ENCODE assay signal across 24 cellular contexts in the genomic region with DNA sequence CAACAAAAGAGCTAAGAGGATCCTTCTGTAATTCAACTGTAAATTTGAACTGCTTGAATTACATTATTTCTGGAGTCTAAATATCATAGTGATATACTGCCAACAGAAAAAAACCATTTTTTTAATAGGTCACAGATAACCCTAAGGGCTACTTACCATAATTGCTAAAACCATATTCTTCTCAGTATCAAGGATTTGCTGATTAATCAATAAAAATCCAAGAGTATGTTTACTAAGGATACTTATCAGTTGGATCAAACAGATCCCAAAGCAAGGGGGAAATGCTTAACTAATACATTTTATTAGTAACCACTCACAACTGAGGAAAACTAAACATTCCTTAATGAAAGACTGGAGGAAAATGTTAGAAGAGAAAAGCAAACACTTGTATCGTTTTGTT.
"Had no signal": no experiment of that assay in that cellular context is flagged by ENCODE, and none has a peak within 500 bp of the region (broad histone marks: within the 10 kb centered on the region; RNA-seq: fewer than 3 reads in every experiment).

No MANE protein-coding gene starts in this region.

- ATAC-seq: esophagus mucosa; gastroesophageal sphincter; heart left ventricle; left cardiac atrium; left lung; mucosa of descending colon; psoas muscle; right cardiac atrium; stimulated activated naive B cell treated with anti-CD40 and anti-IgM and Interleukin-4, amounts not matched to agents 10 μg/mL and 1 μg/mL and 100 μg/mL, for 72 hours had no signal

- H3K9me3 Mint-ChIP-seq: endodermal cell; mesothelial cell of epicardium; naive B cell; nephron progenitor cell; stimulated activated naive B cell treated with anti-CD40 and anti-IgM and Interleukin-4, amounts not matched to agents 10 μg/mL and 1 μg/mL and 100 μg/mL, for 72 hours; stimulated activated naive CD8-positive, alpha-beta T cell treated with anti-CD3 and anti-CD28 coated beads, Interleukin-15, Interleukin-2, amounts not matched to agents 100 ng/mL and 50 ng/mL, for 24 hours had no signal

- H3K27ac Mint-ChIP-seq: endodermal cell; mesothelial cell of epicardium; naive B cell; stimulated activated naive CD8-positive, alpha-beta T cell treated with anti-CD3 and anti-CD28 coated beads, Interleukin-15, Interleukin-2, amounts not matched to agents 100 ng/mL and 50 ng/mL, for 24 hours had no signal

- H3K27me3 Mint-ChIP-seq: naive B cell; stimulated activated naive B cell treated with anti-CD40 and anti-IgM and Interleukin-4, amounts not matched to agents 10 μg/mL and 1 μg/mL and 100 μg/mL, for 72 hours; stimulated activated naive CD8-positive, alpha-beta T cell treated with anti-CD3 and anti-CD28 coated beads, Interleukin-15, Interleukin-2, amounts not matched to agents 100 ng/mL and 50 ng/mL, for 24 hours had no signal

- DNase-seq: cortex of kidney; effector CD4-positive, alpha-beta T cell; endodermal cell; foreskin fibroblast; heart left ventricle; left cardiac atrium; left lung; mesenchymal stem cell; mucosa of descending colon; naive B cell; nephron progenitor cell; occipital lobe; ovary; posterior cingulate gyrus; psoas muscle; right cardiac atrium; spleen; stimulated activated CD4-positive, alpha-beta T cell treated with anti-CD3 and anti-CD28 coated beads, Interleukin-4, amount 100 ng/mL, for 4 hours; stimulated activated naive B cell treated with anti-CD40 and anti-IgM and Interleukin-4, amounts not matched to agents 10 μg/mL and 1 μg/mL and 100 μg/mL, for 72 hours; upper lobe of left lung had no signal

- H3K4me3 Mint-ChIP-seq: endodermal cell; mesothelial cell of epicardium; naive B cell; nephron progenitor cell; stimulated activated naive B cell treated with anti-CD40 and anti-IgM and Interleukin-4, amounts not matched to agents 10 μg/mL and 1 μg/mL and 100 μg/mL, for 72 hours; stimulated activated naive CD8-positive, alpha-beta T cell treated with anti-CD3 and anti-CD28 coated beads, Interleukin-15, Interleukin-2, amounts not matched to agents 100 ng/mL and 50 ng/mL, for 24 hours had no signal
